ENCODE assay signal across 9 cellular contexts in the genomic region with DNA sequence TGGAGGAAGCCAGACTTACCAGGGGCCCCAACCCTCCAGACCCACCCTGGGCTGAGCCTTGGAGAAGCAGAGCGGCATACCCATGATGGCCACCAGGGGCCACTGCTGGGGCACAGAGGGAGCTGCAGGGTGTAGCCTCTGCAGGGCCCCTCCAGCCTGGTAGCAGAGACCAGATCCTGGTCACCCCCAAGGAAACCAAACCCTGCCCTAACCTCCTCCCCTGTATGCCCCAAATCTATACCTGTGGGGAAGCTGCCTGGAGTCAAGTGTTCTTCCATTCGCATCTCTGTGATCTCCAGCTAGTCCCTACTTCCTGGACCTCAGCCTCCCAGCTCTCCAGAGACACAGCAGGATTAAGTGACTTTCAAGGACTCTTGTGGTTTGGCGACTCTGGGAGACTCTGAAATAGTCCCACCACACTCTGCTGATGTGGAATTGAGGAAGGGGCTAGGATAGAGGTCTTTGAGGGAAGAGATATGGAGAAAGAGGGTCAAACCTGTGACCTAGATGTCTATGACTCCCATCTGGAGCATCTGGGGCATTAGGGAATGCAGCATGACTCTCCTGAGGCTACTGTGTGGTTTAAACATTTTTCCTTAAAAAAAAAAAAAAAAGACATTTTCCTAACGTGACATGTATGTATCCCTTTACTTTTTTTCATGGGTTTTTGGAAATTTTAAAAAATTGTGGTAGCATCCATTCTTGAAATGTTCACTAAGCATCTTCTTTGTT.
DNase-seq lines count a peak whose midpoint lies in the region; ATAC-seq and TF ChIP-seq lines count a peak whose summit lies in the region.
"Had no signal": no experiment of that assay in that cellular context is flagged by ENCODE, and none has a peak within 500 bp of the region (broad histone marks: within the 10 kb centered on the region; RNA-seq: fewer than 3 reads in every experiment).

No MANE protein-coding gene starts in this region.

- H3K27me3 ChIP-seq in DND-41 (ENCODE audit: insufficient read depth, low read length, poor library complexity) (peaks cover 13% of the 10 kb centered on the region), lung (ENCODE audit: control insufficient read depth, insufficient read depth) (no peaks in the 10 kb centered on the region)

- H3K79me2 ChIP-seq in DND-41 (ENCODE audit: insufficient read depth, low read length): no peaks in the 10 kb centered on the region

- H3K9me3 ChIP-seq in DND-41 (ENCODE audit: insufficient read depth, low read length, severe bottlenecking): no peaks in the 10 kb centered on the region
- H3K9me3 ChIP-seq in lung (ENCODE audit: control insufficient read depth in 2 of 2, insufficient read depth in 1 of 2, low read length in 1 of 2): no peaks in the 10 kb centered on the region

- H3K27ac ChIP-seq in DND-41 (ENCODE audit: low read length): no peak overlapping the region
- peak overlapping the region in 1 of 2 donors; percentile 14 for H3K27ac ChIP-seq in lung (ENCODE audit: low read depth in 1 of 2, low read length in 1 of 2)
- H3K27ac ChIP-seq: epithelial cell of prostate had no signal

- H3K9ac ChIP-seq in DND-41 (ENCODE audit: low read depth, low read length): no peak overlapping the region

- no peak overlapping the region for H2AFZ ChIP-seq in DND-41 (ENCODE audit: low read depth, low read length)

- H3K36me3 ChIP-seq in DND-41 (ENCODE audit: insufficient read depth, low read length) (no peaks in the 10 kb centered on the region), lung (ENCODE audit: control insufficient read depth in 2 of 2, insufficient read depth in 2 of 2, low read length in 2 of 2) (no peaks in the 10 kb centered on the region)

- H3K4me3 ChIP-seq in DND-41 (ENCODE audit: low read depth in 1 of 2, low read length in 2 of 2): no peak overlapping the region
- H3K4me3 ChIP-seq in lung: no peak overlapping the region

- TF ChIP-seq CTCF in DND-41 (IDR thresholded peaks at IDR 0.05; ENCODE audit: borderline replicate concordance, extremely low read depth, low read length, poor library complexity, severe bottlenecking) (peak; percentile 89), lung (IDR thresholded peaks at IDR 0.05; ENCODE audit: control extremely low read depth, extremely low read depth) (peak; percentile 68)

- ATAC-seq in DND-41 (ENCODE audit: insufficient read depth, low read depth) (peak; percentile 98), GM21717 (IDR thresholded peaks at IDR 0.05; ENCODE audit: unreplicated experiment) (peak; percentile 71), lung (ENCODE audit: insufficient read depth, low FRiP score) (peak; percentile 58), GM21528 (IDR thresholded peaks at IDR 0.05; ENCODE audit: low FRiP score, unreplicated experiment) (no peak)

- H3K4me2 ChIP-seq in DND-41 (ENCODE audit: insufficient read depth, low read length): no peak overlapping the region

- H4K20me1 ChIP-seq in DND-41 (ENCODE audit: insufficient read depth, low read length): peaks cover 3% of the 10 kb centered on the region

- H3K4me1 ChIP-seq in DND-41 (ENCODE audit: insufficient read depth, low read length): no peaks in the 10 kb centered on the region
- peaks cover 21 to 27% of the 10 kb centered on the region in 2 donors for H3K4me1 ChIP-seq in lung (ENCODE audit: control insufficient read depth in 2 of 2, insufficient read depth in 2 of 2, low read length in 2 of 2)

- peak; percentile 67 for DNase-seq in DND-41
- peak; percentile 48 for DNase-seq in NCI-H1092 (lab: John Stamatoyannopoulos, UW)
- peak; percentile 39 for DNase-seq in activated CD4-positive, alpha-beta T cell treated with anti-CD3 and anti-CD28 coated beads for 1 hour
- peak; percentile 33 for DNase-seq in cerebellum (ENCODE audit: low spot score)
- DNase-seq in lung (ENCODE audit: low spot score): peak; percentile 69
- peak; percentile 22 for DNase-seq in stimulated activated CD8-positive, alpha-beta memory T cell treated with anti-CD3 and anti-CD28 coated beads, Interleukin-12 subunit alpha, Interleukin-12 subunit beta, amount 100 ng/mL, for 24 hours (ENCODE audit: extremely low read depth)

- 56 to 70% methylated on average over 4 of the region's 4 CpGs for WGBS in lung, 2 donors
